Comparison of ENCODE assay signal across 8 cellular contexts in genomic region chr14:59187802-59188460, GRCh38. TPM values are rescaled to one million over a fixed set of nuclear protein-coding genes. Genes with fewer than 3 reads are reported as not detected.
A peak's percentile ranks its signal among the peaks of the same experiment; 100 is the strongest.
DNase-seq lines count a peak whose midpoint lies in the region; ATAC-seq lines count a peak whose summit lies in the region.

No MANE protein-coding gene starts in this region.

- H3K9me3 ChIP-seq in SJCRH30 (replicated peaks) (no peaks in the 10 kb centered on the region), iPS-18c (ENCODE audit: control insufficient read depth, insufficient read depth, low read length) (no peaks in the 10 kb centered on the region)

- peak overlapping the region; percentile 76 for H3K4me3 ChIP-seq in SJCRH30
- peak overlapping the region; percentile 91 for H3K4me3 ChIP-seq in iPS-18c (ENCODE audit: insufficient read depth, low read depth, low read length)

- H3K36me3 ChIP-seq in SJCRH30, result no peaks in the 10 kb centered on the region

- no peaks in the 10 kb centered on the region for H3K27me3 ChIP-seq in SJCRH30

- peak; percentile 15 for ATAC-seq in GM21423 (IDR thresholded peaks at IDR 0.05; ENCODE audit: unreplicated experiment)

- peaks cover 18% of the 10 kb centered on the region for H3K4me1 ChIP-seq in SJCRH30

- DNase-seq in COR-L47 (lab: John Stamatoyannopoulos, UW) (peak; percentile 37), HT-29 (ENCODE audit: low spot score) (peak; percentile 8), SJCRH30 (peak in 1 of 2 experiments; percentile 44), inferior parietal cortex (ENCODE audit: extremely low spot score) (no peak)
- peak in 2 of 3 donors; percentile 15 to 20 for DNase-seq in stimulated activated CD4-positive, alpha-beta T cell treated with anti-CD3 and anti-CD28 coated beads, Interleukin-12 subunit alpha, Interleukin-12 subunit beta, amount 100 ng/mL, for 48 hours (ENCODE audit: low read depth in 2 of 3, low spot score in 1 of 3)

- peak overlapping the region; percentile 62 for H3K27ac ChIP-seq in SJCRH30
- peak overlapping the region; percentile 62 for H3K27ac ChIP-seq in angular gyrus (ENCODE audit: low read depth, low read length)

RNA-seq across cellular contexts. Expression of gene DAAM1, which starts 0.5 kb away (rescaled TPM):
- total RNA-seq in HT-29 (2014; rRNA removed; shearing (Covaris generic)), result 2.6 and 8.5 TPM in 2 replicates
- 15.8 and 17.6 TPM in 2 replicates for total RNA-seq in SJCRH30 (2014; rRNA removed; shearing (Covaris generic))
